Comparison of ENCODE assay signal across 8 cellular contexts in genomic region chr4:98928131-98928504, GRCh38. TPM values are rescaled to one million over a fixed set of nuclear protein-coding genes. Genes with fewer than 3 reads are reported as not detected.
DNase-seq lines count a peak whose midpoint lies in the region; FAIRE-seq and TF ChIP-seq lines count a peak whose summit lies in the region.

No MANE protein-coding gene starts in this region.

- TF ChIP-seq POLR2A in H54 (IDR thresholded peaks at IDR 0.05; ENCODE audit: low read depth, low read length): peak; percentile 50
- TF ChIP-seq POLR2A in vagina (IDR thresholded peaks at IDR 0.05): no peak

- H3K4me2 ChIP-seq in MM.1S (ENCODE audit: low read depth, low read length): peak overlapping the region; percentile 67

- H3K27me3 ChIP-seq in MM.1S (replicated peaks; ENCODE audit: insufficient read depth, low read length): no peaks in the 10 kb centered on the region
- no peaks in the 10 kb centered on the region for H3K27me3 ChIP-seq in right atrium auricular region
- no peaks in the 10 kb centered on the region for H3K27me3 ChIP-seq in vagina

- intact Hi-C loops in vagina (cut with DNase I): loop anchor here (5.0 kb wide), 1 partner anchor 69 kb away; the partner anchor contains the start of gene METAP1

- H3K9me3 ChIP-seq in MM.1S (replicated peaks; ENCODE audit: insufficient read depth, low read length) (no peaks in the 10 kb centered on the region), right atrium auricular region (no peaks in the 10 kb centered on the region), vagina (no peaks in the 10 kb centered on the region)

- DNase-seq in GM03348 (ENCODE audit: low spot score) (peak; percentile 82), H54 (ENCODE audit: insufficient read length, low spot score) (peak; percentile 26), MM.1S (peak; percentile 68), SW480 (ENCODE audit: low spot score) (peak; percentile 79), amniotic stem cell (lab: John Stamatoyannopoulos, UW) (peak; percentile 69), right atrium auricular region (ENCODE audit: low spot score) (peak; percentile 72), pulmonary artery endothelial cell (ENCODE audit: low read depth, low spot score) (peak; percentile 50), vagina (ENCODE audit: extremely low spot score in 2 of 2) (peak in 1 of 2 donors; percentile 91)

- H4K20me1 ChIP-seq in MM.1S (ENCODE audit: insufficient read depth, low read length): peaks cover 17% of the 10 kb centered on the region

- H2AFZ ChIP-seq in MM.1S (ENCODE audit: low read length): peak overlapping the region; percentile 91

- peak overlapping the region; percentile 99 for H3K4me3 ChIP-seq in MM.1S (ENCODE audit: low read length)
- H3K4me3 ChIP-seq in right atrium auricular region: peak overlapping the region; percentile 93 to 96
- H3K4me3 ChIP-seq in vagina: peak overlapping the region; percentile 93 to 98

- H3K4me1 ChIP-seq in MM.1S (ENCODE audit: low read length): peaks cover 21% of the 10 kb centered on the region
- H3K4me1 ChIP-seq in right atrium auricular region: peaks cover 0 to 31% of the 10 kb centered on the region in 2 donors
- H3K4me1 ChIP-seq in vagina: peaks cover 25% of the 10 kb centered on the region

- no peak for TF ChIP-seq CTCF in MM.1S (IDR thresholded peaks at IDR 0.05; ENCODE audit: low read length)
- no peak for TF ChIP-seq CTCF in right atrium auricular region (IDR thresholded peaks at IDR 0.05)
- TF ChIP-seq CTCF in vagina (IDR thresholded peaks at IDR 0.05): no peak

- FAIRE-seq in H54 (lab: Jason Lieb, UNC): no peak

- peak overlapping the region; percentile 93 for H3K9ac ChIP-seq in MM.1S (ENCODE audit: low read length)

- peaks cover 58% of the 10 kb centered on the region for H3K79me2 ChIP-seq in MM.1S (ENCODE audit: low read length)

- H3K9me2 ChIP-seq in MM.1S (replicated peaks; ENCODE audit: insufficient read depth, low read length): no peaks in the 10 kb centered on the region

- peaks cover 20% of the 10 kb centered on the region for H3F3A ChIP-seq in MM.1S (ENCODE audit: insufficient read depth, low read length)

- H3K36me3 ChIP-seq in MM.1S (replicated peaks; ENCODE audit: insufficient read depth, low read length) (peaks cover 7% of the 10 kb centered on the region; the same call in 1 of the 2 replicates), right atrium auricular region (no peaks in the 10 kb centered on the region), vagina (no peaks in the 10 kb centered on the region)

- H3K27ac ChIP-seq in MM.1S (ENCODE audit: low read length) (peak overlapping the region; percentile 94), right atrium auricular region (peak overlapping the region; percentile 97), vagina (peak overlapping the region; percentile 98)

RNA-seq across cellular contexts. Expression of gene EIF4E, which starts 0.8 kb away (rescaled TPM):
- total RNA-seq in right atrium auricular region (10 to 100 TPM; 57.2 to 62.8 TPM), pulmonary artery endothelial cell (218 and 300 TPM in 2 replicates), vagina (61.6 TPM)
